ENCODE assay signal across 10 cellular contexts in the genomic region with DNA sequence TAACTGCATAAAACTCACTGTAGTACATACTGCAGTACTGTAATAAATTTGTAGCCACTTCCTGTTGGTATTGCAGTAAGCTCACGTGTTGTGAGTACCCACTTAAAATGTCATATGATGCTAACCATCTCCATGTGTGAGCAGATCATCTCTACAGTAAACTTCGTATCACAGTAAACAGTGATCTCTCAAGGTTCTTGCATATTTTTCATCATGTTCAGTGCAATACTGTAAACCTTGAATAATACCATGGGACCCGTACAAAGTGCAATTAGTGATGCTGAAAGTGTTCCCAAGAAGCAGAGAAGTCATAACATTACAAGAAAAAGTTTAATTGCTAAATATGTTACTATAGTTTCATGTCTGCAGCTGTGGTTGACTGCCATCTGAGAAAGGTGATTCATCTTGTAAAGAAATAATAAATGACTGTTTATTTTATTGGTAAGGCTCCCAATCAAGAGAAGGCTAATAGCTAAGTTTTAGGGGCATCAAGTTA.
A peak's percentile ranks its signal among the peaks of the same experiment; 100 is the strongest.
DNase-seq lines count a peak whose midpoint lies in the region; ATAC-seq and TF ChIP-seq lines count a peak whose summit lies in the region.
"Had no signal": no experiment of that assay in that cellular context is flagged by ENCODE, and none has a peak within 500 bp of the region (broad histone marks: within the 10 kb centered on the region; RNA-seq: fewer than 3 reads in every experiment).

No MANE protein-coding gene starts in this region.

- H3K27me3 ChIP-seq in SK-N-SH (ENCODE audit: insufficient read depth) = no peaks in the 10 kb centered on the region
- no peaks in the 10 kb centered on the region for H3K27me3 ChIP-seq in hepatocyte

- H3K4me2 ChIP-seq in SK-N-SH = no peak overlapping the region
- no peak overlapping the region for H3K4me2 ChIP-seq in hepatocyte

- no peak for TF ChIP-seq EP300 in SK-N-SH (IDR thresholded peaks at IDR 0.05; ENCODE audit: borderline replicate concordance in 1 of 2, low read depth in 1 of 2, low read length in 1 of 2)

- intact Hi-C loops in activated CD4-positive, alpha-beta T cell treated with anti-CD3 and anti-CD28 coated beads for 36 hours (cut with DNase I, micrococcal nuclease) = no loop called here
- intact Hi-C loops in activated CD4-positive, alpha-beta T cell treated with anti-CD3 and anti-CD28 coated beads, Interleukin-2, amount 10 ng/mL, durations not matched to agents 24 days and 14 days (cut with micrococcal nuclease) = no loop called here

- H3K27ac Mint-ChIP-seq in activated CD4-positive, alpha-beta T cell treated with anti-CD3 and anti-CD28 coated beads for 36 hours = no peak overlapping the region
- H3K27ac Mint-ChIP-seq in activated CD4-positive, alpha-beta T cell treated with anti-CD3 and anti-CD28 coated beads, Interleukin-2, amount 10 ng/mL, durations not matched to agents 24 days and 14 days = no peak overlapping the region
- H3K27ac Mint-ChIP-seq in HFFc6 = peak overlapping the region; percentile 76
- no peak overlapping the region for H3K27ac Mint-ChIP-seq in stimulated activated naive B cell treated with anti-CD40 and anti-IgM and Interleukin-4, amounts not matched to agents 10 μg/mL and 1 μg/mL and 100 μg/mL, for 72 hours
- H3K27ac Mint-ChIP-seq: B cell had no signal

- POLR2A ChIA-PET in activated CD4-positive, alpha-beta T cell treated with anti-CD3 and anti-CD28 coated beads for 36 hours (lab: Charles Lee) = no interaction called here
- POLR2A ChIA-PET in SK-N-SH (lab: Yijun Ruan, JAX) = no interaction called here

- no peak for TF ChIP-seq RAD21 in SK-N-SH (IDR thresholded peaks at IDR 0.05; ENCODE audit: low read length)

- no peaks in the 10 kb centered on the region for H3K9me3 ChIP-seq in SK-N-SH
- H3K9me3 ChIP-seq in hepatocyte (ENCODE audit: low read depth) = no peaks in the 10 kb centered on the region

- H3K4me1 ChIP-seq in SK-N-SH (ENCODE audit: control insufficient read depth in 1 of 2, insufficient read depth in 2 of 2, low read depth in 1 of 2, low read length in 1 of 2) (peaks cover 0 to 11% of the 10 kb centered on the region in 2 experiments; a peak in 2 of 4 replicates), hepatocyte (ENCODE audit: insufficient read depth) (no peaks in the 10 kb centered on the region)

- no peaks in the 10 kb centered on the region for H3K36me3 ChIP-seq in SK-N-SH (replicated peaks in 1 of 2; ENCODE audit: control insufficient read depth in 1 of 2, insufficient read depth in 2 of 2, low read length in 1 of 2)
- H3K36me3 ChIP-seq in hepatocyte (replicated peaks; ENCODE audit: insufficient read depth, low read depth) = no peaks in the 10 kb centered on the region

- 65% methylated on average over 3 of the region's 3 CpGs for WGBS in SK-N-SH (ENCODE audit: low lambda C conversion rate)
- 57% methylated on average over 3 of the region's 3 CpGs for WGBS in hepatocyte (ENCODE audit: low lambda C conversion rate, missing lambda C conversion rate)

- no peak overlapping the region for H3K27ac ChIP-seq in SK-N-SH (ENCODE audit: low read depth in 2 of 2, low read length in 1 of 2)
- H3K27ac ChIP-seq in hepatocyte = no peak overlapping the region

- no peak overlapping the region for H3K4me3 Mint-ChIP-seq in activated CD4-positive, alpha-beta T cell treated with anti-CD3 and anti-CD28 coated beads for 36 hours
- no peak overlapping the region for H3K4me3 Mint-ChIP-seq in activated CD4-positive, alpha-beta T cell treated with anti-CD3 and anti-CD28 coated beads, Interleukin-2, amount 10 ng/mL, durations not matched to agents 24 days and 14 days
- peak overlapping the region; percentile 35; the same call in 1 of the 2 replicates for H3K4me3 Mint-ChIP-seq in HFFc6
- H3K4me3 Mint-ChIP-seq in stimulated activated naive B cell treated with anti-CD40 and anti-IgM and Interleukin-4, amounts not matched to agents 10 μg/mL and 1 μg/mL and 100 μg/mL, for 72 hours = no peak overlapping the region
- H3K4me3 Mint-ChIP-seq: B cell, naive B cell had no signal

- no peaks in the 10 kb centered on the region for H3K27me3 Mint-ChIP-seq in activated CD4-positive, alpha-beta T cell treated with anti-CD3 and anti-CD28 coated beads for 36 hours
- no peaks in the 10 kb centered on the region for H3K27me3 Mint-ChIP-seq in activated CD4-positive, alpha-beta T cell treated with anti-CD3 and anti-CD28 coated beads, Interleukin-2, amount 10 ng/mL, durations not matched to agents 24 days and 14 days
- no peaks in the 10 kb centered on the region for H3K27me3 Mint-ChIP-seq in HFFc6 (ENCODE audit: insufficient read depth)
- no peaks in the 10 kb centered on the region for H3K27me3 Mint-ChIP-seq in stimulated activated naive B cell treated with anti-CD40 and anti-IgM and Interleukin-4, amounts not matched to agents 10 μg/mL and 1 μg/mL and 100 μg/mL, for 72 hours
- H3K27me3 Mint-ChIP-seq: B cell, naive B cell had no signal

- no peak overlapping the region for H3K9ac ChIP-seq in SK-N-SH

- TF ChIP-seq CTCF in HFFc6 (IDR thresholded peaks at IDR 0.05) = no peak
- no peak for TF ChIP-seq CTCF in SK-N-SH (IDR thresholded peaks at IDR 0.05)
- no peak for TF ChIP-seq CTCF in hepatocyte (IDR thresholded peaks at IDR 0.05; ENCODE audit: poor library complexity)

- peaks cover 13% of the 10 kb centered on the region for H3K4me1 Mint-ChIP-seq in activated CD4-positive, alpha-beta T cell treated with anti-CD3 and anti-CD28 coated beads for 36 hours
- peaks cover 2% of the 10 kb centered on the region for H3K4me1 Mint-ChIP-seq in activated CD4-positive, alpha-beta T cell treated with anti-CD3 and anti-CD28 coated beads, Interleukin-2, amount 10 ng/mL, durations not matched to agents 24 days and 14 days
- peaks cover 44% of the 10 kb centered on the region for H3K4me1 Mint-ChIP-seq in HFFc6 (ENCODE audit: low read depth)
- H3K4me1 Mint-ChIP-seq in stimulated activated naive B cell treated with anti-CD40 and anti-IgM and Interleukin-4, amounts not matched to agents 10 μg/mL and 1 μg/mL and 100 μg/mL, for 72 hours = peaks cover 10 to 15% of the 10 kb centered on the region in 2 donors

- H4K20me1 ChIP-seq in SK-N-SH (ENCODE audit: insufficient read depth) = no peaks in the 10 kb centered on the region
- H4K20me1 ChIP-seq in hepatocyte (ENCODE audit: insufficient read depth, poor library complexity, severe bottlenecking) = no peaks in the 10 kb centered on the region

- no peaks in the 10 kb centered on the region for H3K9me2 ChIP-seq in SK-N-SH
- H3K9me2 ChIP-seq in hepatocyte (replicated peaks; ENCODE audit: insufficient read depth) = no peaks in the 10 kb centered on the region

- H3K9me3 Mint-ChIP-seq in activated CD4-positive, alpha-beta T cell treated with anti-CD3 and anti-CD28 coated beads for 36 hours (ENCODE audit: low read depth) = no peaks in the 10 kb centered on the region
- H3K9me3 Mint-ChIP-seq in activated CD4-positive, alpha-beta T cell treated with anti-CD3 and anti-CD28 coated beads, Interleukin-2, amount 10 ng/mL, durations not matched to agents 24 days and 14 days = peaks cover under 1% of the 10 kb centered on the region
- no peaks in the 10 kb centered on the region for H3K9me3 Mint-ChIP-seq in HFFc6
- no peaks in the 10 kb centered on the region for H3K9me3 Mint-ChIP-seq in stimulated activated naive B cell treated with anti-CD40 and anti-IgM and Interleukin-4, amounts not matched to agents 10 μg/mL and 1 μg/mL and 100 μg/mL, for 72 hours

- CTCF ChIA-PET in activated CD4-positive, alpha-beta T cell treated with anti-CD3 and anti-CD28 coated beads for 36 hours (lab: Charles Lee) = no interaction called here
- CTCF ChIA-PET in SK-N-SH (lab: Yijun Ruan, JAX) = no interaction called here

- peaks cover 8% of the 10 kb centered on the region for H3K36me3 Mint-ChIP-seq in activated CD4-positive, alpha-beta T cell treated with anti-CD3 and anti-CD28 coated beads for 36 hours (ENCODE audit: low read depth)
- H3K36me3 Mint-ChIP-seq in activated CD4-positive, alpha-beta T cell treated with anti-CD3 and anti-CD28 coated beads, Interleukin-2, amount 10 ng/mL, durations not matched to agents 24 days and 14 days (ENCODE audit: low read depth) = peaks cover 1% of the 10 kb centered on the region
- no peaks in the 10 kb centered on the region for H3K36me3 Mint-ChIP-seq in HFFc6 (ENCODE audit: low read depth)
- peaks cover 6 to 15% of the 10 kb centered on the region in 2 donors for H3K36me3 Mint-ChIP-seq in stimulated activated naive B cell treated with anti-CD40 and anti-IgM and Interleukin-4, amounts not matched to agents 10 μg/mL and 1 μg/mL and 100 μg/mL, for 72 hours

- H3K79me2 ChIP-seq in SK-N-SH (ENCODE audit: insufficient read depth) (no peaks in the 10 kb centered on the region), hepatocyte (no peaks in the 10 kb centered on the region)

- H3F3A ChIP-seq in SK-N-SH (replicated peaks; ENCODE audit: insufficient read depth) = no peaks in the 10 kb centered on the region

- H2AFZ ChIP-seq in SK-N-SH (ENCODE audit: low read depth) (no peak overlapping the region), hepatocyte (no peak overlapping the region)

- peak; percentile 57 for ATAC-seq in activated CD4-positive, alpha-beta T cell treated with anti-CD3 and anti-CD28 coated beads for 36 hours
- peak; percentile 71 to 73 for ATAC-seq in stimulated activated naive B cell treated with anti-CD40 and anti-IgM and Interleukin-4, amounts not matched to agents 10 μg/mL and 1 μg/mL and 100 μg/mL, for 72 hours (replicated peaks)

- no peak overlapping the region for H3K4me3 ChIP-seq in SK-N-SH (ENCODE audit: low read depth in 2 of 2, low read length in 1 of 2)
- no peak overlapping the region for H3K4me3 ChIP-seq in hepatocyte

- no peak for DNase-seq in activated CD4-positive, alpha-beta T cell treated with anti-CD3 and anti-CD28 coated beads for 36 hours
- DNase-seq in activated CD4-positive, alpha-beta T cell treated with anti-CD3 and anti-CD28 coated beads, Interleukin-2, amount 10 ng/mL, durations not matched to agents 24 days and 14 days = no peak
- peak; percentile 49 for DNase-seq in HFFc6
- DNase-seq in SK-N-SH = no peak
- no peak for DNase-seq in stimulated activated naive B cell treated with anti-CD40 and anti-IgM and Interleukin-4, amounts not matched to agents 10 μg/mL and 1 μg/mL and 100 μg/mL, for 72 hours
- DNase-seq in hepatocyte (ENCODE audit: low spot score) = no peak
- DNase-seq in SHP77 treated with DMSO at 0.1 percent for 48 hours (lab: John Stamatoyannopoulos, UW) = no peak
- DNase-seq in HuH-7.5 (ENCODE audit: low spot score) = no peak
- DNase-seq: naive B cell had no signal

TF ChIP-seq in SK-N-SH, 30 proteins besides CTCF, POLR2A, EP300 and RAD21:
- TF ChIP-seq, protein P1, sequence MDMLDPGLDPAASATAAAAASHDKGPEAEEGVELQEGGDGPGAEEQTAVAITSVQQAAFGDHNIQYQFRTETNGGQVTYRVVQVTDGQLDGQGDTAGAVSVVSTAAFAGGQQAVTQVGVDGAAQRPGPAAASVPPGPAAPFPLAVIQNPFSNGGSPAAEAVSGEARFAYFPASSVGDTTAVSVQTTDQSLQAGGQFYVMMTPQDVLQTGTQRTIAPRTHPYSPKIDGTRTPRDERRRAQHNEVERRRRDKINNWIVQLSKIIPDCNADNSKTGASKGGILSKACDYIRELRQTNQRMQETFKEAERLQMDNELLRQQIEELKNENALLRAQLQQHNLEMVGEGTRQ (IDR thresholded peaks at IDR 0.05; ENCODE audit: borderline replicate concordance, low read depth, low read length) = peak; percentile 20; the same call in 1 of the 2 replicates
- no peak for TF ChIP-seq GATA2 (CRISPR knock-in tag; IDR thresholded peaks at IDR 0.05)
